Comparison of ENCODE assay signal across 21 cellular contexts in genomic region chr2:165058471-165059265, GRCh38.
"Had no signal": no experiment of that assay in that cellular context is flagged by ENCODE, and none has a peak within 500 bp of the region (broad histone marks: within the 10 kb centered on the region; RNA-seq: fewer than 3 reads in every experiment).

No MANE protein-coding gene starts in this region.

- H3K4me3 ChIP-seq: gastroesophageal sphincter, heart left ventricle, left lung, spleen, thyroid gland had no signal

- H3K36me3 Mint-ChIP-seq: activated CD4-positive, alpha-beta memory T cell treated with anti-CD3 and anti-CD28 coated beads for 36 hours; activated naive CD8-positive, alpha-beta T cell; mesothelial cell of epicardium; natural killer cell treated with Interleukin-12 subunit alpha and Interleukin-12 subunit beta and Interleukin-15 and Interleukin-18, amount 100 ng/mL, for 72 hours had no signal

- H3K27me3 ChIP-seq: gastroesophageal sphincter, heart left ventricle, left lung, spleen, thyroid gland had no signal

- H3K4me1 ChIP-seq: gastroesophageal sphincter, left lung, spleen, thyroid gland had no signal

- H3K4me3 Mint-ChIP-seq: activated B cell treated with CpG ODN at 0.5 μM for 24 hours; activated CD4-positive, alpha-beta memory T cell treated with anti-CD3 and anti-CD28 coated beads for 36 hours; activated naive CD8-positive, alpha-beta T cell; activated T-helper 1 cell treated with anti-CD3 and anti-CD28 coated beads, Interleukin-12 subunit alpha, Interleukin-12 subunit beta, Interleukin-2, Interleukin-4 antibody, amounts not matched to agents 30 ng/mL and 10 ng/mL and 1 ng/mL, durations not matched to agents 14 hours and 24 hours and 36 hours; dendritic cell treated with granulocyte-macrophage colony-stimulating factor and Interleukin-4, amounts not matched to agents 40 ng/mL and 50 ng/mL, for 4 days; mesothelial cell of epicardium; natural killer cell treated with Interleukin-12 subunit alpha and Interleukin-12 subunit beta and Interleukin-15 and Interleukin-18, amount 100 ng/mL, for 72 hours had no signal

- DNase-seq: activated B cell treated with CpG ODN at 0.5 μM for 24 hours; activated CD4-positive, alpha-beta memory T cell treated with anti-CD3 and anti-CD28 coated beads for 36 hours; activated CD4-positive, alpha-beta T cell treated with anti-CD3 and anti-CD28 coated beads for 4 hours; activated T-cell treated with anti-CD3 and anti-CD28 coated beads for 4 hours; amniotic stem cell; effector CD8-positive, alpha-beta T cell; heart left ventricle; kidney; left lung; occipital lobe; posterior cingulate gyrus; spleen; stimulated activated naive CD4-positive, alpha-beta T cell treated with Interleukin-2 at 50 U/mL for 16 hours; thyroid gland had no signal

- H3K27ac ChIP-seq: gastroesophageal sphincter, heart left ventricle, left lung, spleen, thyroid gland had no signal

- H3K27ac Mint-ChIP-seq: activated B cell treated with CpG ODN at 0.5 μM for 24 hours; activated CD4-positive, alpha-beta memory T cell treated with anti-CD3 and anti-CD28 coated beads for 36 hours; activated naive CD8-positive, alpha-beta T cell; activated T-helper 1 cell treated with anti-CD3 and anti-CD28 coated beads, Interleukin-12 subunit alpha, Interleukin-12 subunit beta, Interleukin-2, Interleukin-4 antibody, amounts not matched to agents 30 ng/mL and 10 ng/mL and 1 ng/mL, durations not matched to agents 14 hours and 24 hours and 36 hours; dendritic cell treated with granulocyte-macrophage colony-stimulating factor and Interleukin-4, amounts not matched to agents 40 ng/mL and 50 ng/mL, for 4 days; mesothelial cell of epicardium; natural killer cell treated with Interleukin-12 subunit alpha and Interleukin-12 subunit beta and Interleukin-15 and Interleukin-18, amount 100 ng/mL, for 72 hours had no signal

- H3K36me3 ChIP-seq: gastroesophageal sphincter, heart left ventricle, left lung, spleen, thyroid gland had no signal

- H3K9me3 Mint-ChIP-seq: activated B cell treated with CpG ODN at 0.5 μM for 24 hours; activated CD4-positive, alpha-beta memory T cell treated with anti-CD3 and anti-CD28 coated beads for 36 hours; activated T-helper 1 cell treated with anti-CD3 and anti-CD28 coated beads, Interleukin-12 subunit alpha, Interleukin-12 subunit beta, Interleukin-2, Interleukin-4 antibody, amounts not matched to agents 30 ng/mL and 10 ng/mL and 1 ng/mL, durations not matched to agents 14 hours and 24 hours and 36 hours; dendritic cell treated with granulocyte-macrophage colony-stimulating factor and Interleukin-4, amounts not matched to agents 40 ng/mL and 50 ng/mL, for 4 days; mesothelial cell of epicardium; natural killer cell treated with Interleukin-12 subunit alpha and Interleukin-12 subunit beta and Interleukin-15 and Interleukin-18, amount 100 ng/mL, for 72 hours had no signal

- H3K9me3 ChIP-seq: gastroesophageal sphincter, heart left ventricle, left lung, spleen, thyroid gland had no signal

- ATAC-seq: esophagus mucosa; gastroesophageal sphincter; heart left ventricle; left lung; natural killer cell treated with Interleukin-12 subunit alpha and Interleukin-12 subunit beta and Interleukin-15 and Interleukin-18, amount 100 ng/mL, for 72 hours had no signal

- H3K4me1 Mint-ChIP-seq: activated B cell treated with CpG ODN at 0.5 μM for 24 hours had no signal

- H3K27me3 Mint-ChIP-seq: activated B cell treated with CpG ODN at 0.5 μM for 24 hours; activated CD4-positive, alpha-beta memory T cell treated with anti-CD3 and anti-CD28 coated beads for 36 hours; activated naive CD8-positive, alpha-beta T cell; dendritic cell treated with granulocyte-macrophage colony-stimulating factor and Interleukin-4, amounts not matched to agents 40 ng/mL and 50 ng/mL, for 4 days had no signal
